ENCODE assay signal across 13 cellular contexts in genomic region chr11:106012744-106013143, GRCh38. TPM values are rescaled to one million over a fixed set of nuclear protein-coding genes. Genes with fewer than 3 reads are reported as not detected.
DNase-seq lines count a peak whose midpoint lies in the region; ATAC-seq, FAIRE-seq and TF ChIP-seq lines count a peak whose summit lies in the region.
"Had no signal": no experiment of that assay in that cellular context is flagged by ENCODE, and none has a peak within 500 bp of the region (broad histone marks: within the 10 kb centered on the region; RNA-seq: fewer than 3 reads in every experiment).

No MANE protein-coding gene starts in this region.

- no peaks in the 10 kb centered on the region for H4K20me1 ChIP-seq in endothelial cell of umbilical vein (replicated peaks; ENCODE audit: control insufficient read depth, extremely low read depth, insufficient read depth, low read length)

- no peaks in the 10 kb centered on the region for H3K27me3 ChIP-seq in endothelial cell of umbilical vein (ENCODE audit: control insufficient read depth in 2 of 2, insufficient read depth in 2 of 2, low read length in 2 of 2)

- DNase-seq in EL = peak; percentile 80
- peak; percentile 2 for DNase-seq in NCI-H774 (lab: John Stamatoyannopoulos, UW)
- peak; percentile 74 for DNase-seq in endothelial cell of umbilical vein (ENCODE audit: low read depth, low spot score)
- peak; percentile 37 for DNase-seq in occipital lobe (lab: John Stamatoyannopoulos, UW)
- DNase-seq in left lobe of liver (ENCODE audit: low spot score) = no peak
- DNase-seq in left colon = no peak
- DNase-seq: activated CD8-positive, alpha-beta memory T cell treated with anti-CD3 and anti-CD28 coated beads, Interleukin-2, amount 50 U/mL, for 48 hours; lower lobe of right lung; NCI-H1930; stimulated activated naive CD8-positive, alpha-beta T cell treated with anti-CD3 and anti-CD28 coated beads, Interleukin-15, Interleukin-2, amounts not matched to agents 100 U/mL and 50 U/mL, for 24 hours had no signal

- H3K4me1 ChIP-seq in endothelial cell of umbilical vein (ENCODE audit: control insufficient read depth, extremely low read depth, insufficient read depth, low read length) = peaks cover 9% of the 10 kb centered on the region

- H3K9me3 ChIP-seq in endothelial cell of umbilical vein (replicated peaks; ENCODE audit: control insufficient read depth, insufficient read depth, low read length) = no peaks in the 10 kb centered on the region
- H3K9me3 ChIP-seq: lower lobe of right lung had no signal

- CTCF ChIA-PET in endothelial cell of umbilical vein (lab: Charles Lee) = interaction anchor here (1.2 kb wide), 1 partner anchor 64 kb away, joined by 6 read pairs; the partner anchor contains the start of genes AASDHPPT and KBTBD3

- no peaks in the 10 kb centered on the region for H3K9me1 ChIP-seq in endothelial cell of umbilical vein (replicated peaks; ENCODE audit: control insufficient read depth, extremely low read depth, insufficient read depth, low read length)

- no TSS peak for BruUV-seq in endothelial cell of umbilical vein (replicated peaks; lab: Mats Ljungman, UMichigan)

- intact Hi-C loops in endothelial cell of umbilical vein (cut with micrococcal nuclease) = loop anchor here (1.0 to 2.0 kb wide), 2 partner anchors 10 to 76 kb away; partner anchors contain the start of gene MSANTD4
- intact Hi-C loops in left colon (cut with DNase I, micrococcal nuclease) = no loop called here

- H3K9ac ChIP-seq in endothelial cell of umbilical vein (replicated peaks; ENCODE audit: extremely low read depth, insufficient read depth, low read length) = peak overlapping the region; percentile 65

- peak overlapping the region; percentile 9 for H3K4me2 ChIP-seq in endothelial cell of umbilical vein (ENCODE audit: insufficient read depth, low read length)

- no peak for TF ChIP-seq CTCF in endothelial cell of umbilical vein (IDR thresholded peaks at IDR 0.05; ENCODE audit: extremely low read depth in 1 of 2, insufficient read depth in 1 of 2, low read depth in 1 of 2, low read length in 2 of 2)

- H2AFZ ChIP-seq in endothelial cell of umbilical vein (ENCODE audit: low read depth, low read length) = no peak overlapping the region

- H3K36me3 ChIP-seq in endothelial cell of umbilical vein (ENCODE audit: control insufficient read depth in 2 of 2, extremely low read depth in 1 of 2, insufficient read depth in 2 of 2, low read length in 2 of 2) = peaks cover 9 to 11% of the 10 kb centered on the region in 2 experiments

- POLR2A ChIA-PET in endothelial cell of umbilical vein (lab: Charles Lee) = interaction anchor here (0.9 to 1.3 kb wide), 2 partner anchors 65 to 74 kb away, joined by 3 to 4 read pairs; partner anchors contain the start of genes AASDHPPT and KBTBD3

- no peak overlapping the region for H3K4me3 ChIP-seq in endothelial cell of umbilical vein (replicated peaks in 1 of 3; ENCODE audit: insufficient read depth in 1 of 3, low read depth in 1 of 3, low read length in 3 of 3)
- H3K4me3 ChIP-seq: lower lobe of right lung had no signal

- TF ChIP-seq POLR2A in endothelial cell of umbilical vein (IDR thresholded peaks at IDR 0.05; ENCODE audit: low read depth, low read length) = no peak

- FAIRE-seq in endothelial cell of umbilical vein (lab: Jason Lieb, UNC) = peak; percentile 82
- FAIRE-seq: H1 had no signal

- no peak for ATAC-seq in GM21786 (IDR thresholded peaks at IDR 0.05; ENCODE audit: unreplicated experiment)
- ATAC-seq in left lobe of liver = no peak
- no peak for ATAC-seq in left colon
- ATAC-seq in GM21367 (IDR thresholded peaks at IDR 0.05; ENCODE audit: unreplicated experiment) = no peak
- ATAC-seq: lower lobe of right lung; stimulated activated naive CD8-positive, alpha-beta T cell treated with anti-CD3 and anti-CD28 coated beads, Interleukin-15, Interleukin-2, amounts not matched to agents 100 U/mL and 50 U/mL, for 24 hours had no signal

- peak overlapping the region; percentile 85 for H3K27ac ChIP-seq in endothelial cell of umbilical vein (ENCODE audit: insufficient read depth, low read depth, low read length)
- H3K27ac ChIP-seq: lower lobe of right lung had no signal

- dilution Hi-C loops in endothelial cell of umbilical vein (cut with MboI; ENCODE audit: extremely low pct_ligation_motif_present, low sequenced_read_pairs) = no loop called here

- peaks cover 39% of the 10 kb centered on the region for H3K79me2 ChIP-seq in endothelial cell of umbilical vein (ENCODE audit: control insufficient read depth, insufficient read depth, low read length)

TF ChIP-seq in endothelial cell of umbilical vein, 7 proteins besides CTCF, POLR2A, EP300 and RAD21:
- TF ChIP-seq JUN (IDR thresholded peaks at IDR 0.05; ENCODE audit: borderline replicate concordance, insufficient read depth, insufficient read length, low read depth) (peak; percentile 99), MAX (IDR thresholded peaks at IDR 0.05; ENCODE audit: insufficient read depth, insufficient read length) (no peak), FOS (IDR thresholded peaks at IDR 0.05; ENCODE audit: borderline replicate concordance, insufficient read depth, low read length) (peak; percentile 68), EZH2 (IDR thresholded peaks at IDR 0.05; ENCODE audit: borderline replicate concordance, low read depth, low read length, severe bottlenecking) (no peak), MYC (IDR thresholded peaks at IDR 0.05; ENCODE audit: low read depth, low read length) (no peak), GATA2 (IDR thresholded peaks at IDR 0.05; ENCODE audit: insufficient read depth, insufficient read length, low read depth, low read length) (no peak), POLR2AphosphoS5 (IDR thresholded peaks at IDR 0.05; ENCODE audit: insufficient read depth, low read depth, low read length) (no peak)
TF ChIP-seq in endothelial cell of umbilical vein: peak in this region for 2.

RNA-seq across cellular contexts. Expression of gene MSANTD4, which starts 9.3 kb away (rescaled TPM):
- total RNA-seq in endothelial cell of umbilical vein (13.8 and 15.0 TPM in 2 replicates), occipital lobe (67.1 TPM), left lobe of liver (5.0 TPM), left colon (1 to 10 TPM; 6.7 to 8.2 TPM)
- 3.3 and 3.9 TPM in 2 replicates for polyA plus RNA-seq in endothelial cell of umbilical vein
- 4.5 and 4.6 TPM in 2 replicates for polyA plus RNA-seq in endothelial cell of umbilical vein (2011; cell fraction: cytosol; rRNA removed)
- 5.8 and 7.7 TPM in 2 replicates for polyA plus RNA-seq in endothelial cell of umbilical vein (2011; cell fraction: nucleus; rRNA removed)
- polyA plus RNA-seq in endothelial cell of umbilical vein (2012) = 14.1 and 17.6 TPM in 2 replicates
- 4.9 and 5.9 TPM in 2 replicates for polyA minus RNA-seq in endothelial cell of umbilical vein
- polyA minus RNA-seq in endothelial cell of umbilical vein (2011; cell fraction: cytosol; rRNA and poly(A)+ RNA removed) = 5.2 TPM
- polyA minus RNA-seq in endothelial cell of umbilical vein (2011; cell fraction: nucleus; rRNA and poly(A)+ RNA removed) = 7.9 and 9.5 TPM in 2 replicates

Comparison
In these comparisons a context has a peak if more than half of its experiments do, and no peak if none do; other contexts are left out.
1. DNase-seq: peak in EL (single experiment), NCI-H774 (single experiment), endothelial cell of umbilical vein (single experiment) and occipital lobe (single experiment); none in left lobe of liver (single experiment) and left colon (0 of 2).